12 cellular contexts compared by ENCODE assay signal in the genomic region with DNA sequence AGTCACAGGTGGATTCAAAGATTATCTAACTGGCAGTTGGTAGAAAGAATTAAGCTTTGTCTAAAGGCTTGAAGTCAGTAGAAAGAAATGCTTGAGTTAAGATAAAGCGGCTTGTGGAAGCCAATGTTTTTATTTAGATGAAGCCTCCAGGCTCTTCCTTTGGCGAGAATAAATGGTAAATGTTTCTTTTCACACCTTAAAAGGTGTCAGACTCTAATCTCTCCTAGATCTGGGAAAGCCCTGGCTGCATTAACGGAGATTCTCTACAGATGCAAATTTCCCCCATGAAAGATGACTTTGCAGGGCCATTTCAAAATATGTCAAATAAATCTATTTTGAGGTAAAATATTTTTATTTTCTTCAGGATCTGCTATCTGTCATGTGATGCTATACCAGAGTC. TPM values are rescaled to one million over a fixed set of nuclear protein-coding genes. Genes with fewer than 3 reads are reported as not detected.
A peak's percentile ranks its signal among the peaks of the same experiment; 100 is the strongest.
DNase-seq lines count a peak whose midpoint lies in the region; ATAC-seq and TF ChIP-seq lines count a peak whose summit lies in the region.
"Had no signal": no experiment of that assay in that cellular context is flagged by ENCODE, and none has a peak within 500 bp of the region (broad histone marks: within the 10 kb centered on the region; RNA-seq: fewer than 3 reads in every experiment).

No MANE protein-coding gene starts in this region.

- H3K27me3 ChIP-seq in GM23338 (ENCODE audit: insufficient read depth) (no peaks in the 10 kb centered on the region), HUES64 (ENCODE audit: insufficient read depth, low read length) (no peaks in the 10 kb centered on the region), iPS-20b (ENCODE audit: insufficient read depth, low read length) (no peaks in the 10 kb centered on the region), osteoblast (ENCODE audit: insufficient read depth, low read length) (no peaks in the 10 kb centered on the region)
- H3K27me3 ChIP-seq: BLaER1 treated with 17β-estradiol and CSF1 and Interleukin-3, amounts not matched to agents 10 nM and 100 nM had no signal

- H3K9me3 ChIP-seq in HUES64 (ENCODE audit: insufficient read depth, low read depth, low read length): peaks cover 2% of the 10 kb centered on the region; the same call in 1 of the 2 replicates
- no peaks in the 10 kb centered on the region for H3K9me3 ChIP-seq in iPS-20b (ENCODE audit: insufficient read depth, low read depth, low read length)
- H3K9me3 ChIP-seq in OCI-LY7 (ENCODE audit: low read length): no peaks in the 10 kb centered on the region
- no peaks in the 10 kb centered on the region for H3K9me3 ChIP-seq in osteoblast (ENCODE audit: low read depth, low read length)

- no peaks in the 10 kb centered on the region for H3K79me2 ChIP-seq in GM23338 (replicated peaks; ENCODE audit: insufficient read depth)
- no peaks in the 10 kb centered on the region for H3K79me2 ChIP-seq in OCI-LY7 (ENCODE audit: insufficient read depth, low read depth, low read length)
- H3K79me2 ChIP-seq in osteoblast (ENCODE audit: insufficient read depth, low read length): no peaks in the 10 kb centered on the region

- 24% methylated on average over 3 of the region's 3 CpGs for WGBS in HUES64

- no TSS peak for BruUV-seq in OCI-LY7 (replicated peaks; lab: Mats Ljungman, UMichigan)

- H3K36me3 Mint-ChIP-seq in GM23338 (ENCODE audit: low read depth): no peaks in the 10 kb centered on the region; the same call in 2 of the 3 replicates
- H3K36me3 Mint-ChIP-seq: CD8-positive, alpha-beta T cell had no signal

- peak overlapping the region; percentile 63; the same call in 1 of the 2 replicates for H3K27ac ChIP-seq in GM23338 (ENCODE audit: low read depth)
- H3K27ac ChIP-seq in HUES64 (ENCODE audit: low read depth, low read length): peak overlapping the region; percentile 76; the same call in 1 of the 2 replicates
- no peak overlapping the region for H3K27ac ChIP-seq in iPS-20b (ENCODE audit: low read length)
- H3K27ac ChIP-seq in OCI-LY7 (ENCODE audit: low read depth, low read length, poor library complexity, severe bottlenecking): no peak overlapping the region
- no peak overlapping the region for H3K27ac ChIP-seq in osteoblast (ENCODE audit: low read depth, low read length)
- H3K27ac ChIP-seq: BLaER1 treated with 17β-estradiol and CSF1 and Interleukin-3, amounts not matched to agents 10 nM and 100 nM; GM23248 had no signal

- H4K20me1 ChIP-seq in GM23338 (replicated peaks; ENCODE audit: insufficient read depth) (no peaks in the 10 kb centered on the region), OCI-LY7 (ENCODE audit: insufficient read depth, low read length) (no peaks in the 10 kb centered on the region), osteoblast (ENCODE audit: insufficient read depth, low read length) (no peaks in the 10 kb centered on the region)
- H4K20me1 ChIP-seq: BLaER1 treated with 17β-estradiol and CSF1 and Interleukin-3, amounts not matched to agents 10 nM and 100 nM had no signal

- peaks cover 12% of the 10 kb centered on the region for H3K4me1 ChIP-seq in GM23338 (ENCODE audit: insufficient read depth)
- peaks cover 14% of the 10 kb centered on the region for H3K4me1 ChIP-seq in HUES64 (ENCODE audit: insufficient read depth, low read length)
- H3K4me1 ChIP-seq in iPS-20b (ENCODE audit: insufficient read depth, low read length): peaks cover 13% of the 10 kb centered on the region; the same call in 1 of the 2 replicates
- no peaks in the 10 kb centered on the region for H3K4me1 ChIP-seq in OCI-LY7 (ENCODE audit: insufficient read depth, low read length, poor library complexity, severe bottlenecking)
- H3K4me1 ChIP-seq in osteoblast (ENCODE audit: insufficient read depth, low read length): no peaks in the 10 kb centered on the region
- H3K4me1 ChIP-seq: BLaER1 treated with 17β-estradiol and CSF1 and Interleukin-3, amounts not matched to agents 10 nM and 100 nM had no signal

- H2AFZ ChIP-seq in GM23338 (peak overlapping the region; percentile 73; the same call in 1 of the 2 replicates), OCI-LY7 (ENCODE audit: low read length) (no peak overlapping the region), osteoblast (ENCODE audit: low read length) (no peak overlapping the region)
- H2AFZ ChIP-seq: GM23248 had no signal

- no peaks in the 10 kb centered on the region; the same call in 2 of the 3 replicates for H3K9me3 Mint-ChIP-seq in GM23338
- H3K9me3 Mint-ChIP-seq: CD8-positive, alpha-beta T cell had no signal

- intact Hi-C loops in OCI-LY7 (cut with micrococcal nuclease; ENCODE audit: unreplicated experiment): no loop called here

- no peak overlapping the region; the same call in 1 of the 2 replicates for H3K27ac Mint-ChIP-seq in GM23338
- H3K27ac Mint-ChIP-seq: B cell; CD8-positive, alpha-beta T cell had no signal

- H3K4me2 ChIP-seq in GM23338 (peak overlapping the region; percentile 41; the same call in 1 of the 2 replicates), OCI-LY7 (ENCODE audit: low read length) (no peak overlapping the region), osteoblast (ENCODE audit: insufficient read depth, low read length) (no peak overlapping the region)
- H3K4me2 ChIP-seq: BLaER1 treated with 17β-estradiol and CSF1 and Interleukin-3, amounts not matched to agents 10 nM and 100 nM had no signal

- DNase-seq in GM23338 (ENCODE audit: low spot score): no peak
- DNase-seq in OCI-LY7 (ENCODE audit: low spot score): no peak
- DNase-seq in osteoblast (ENCODE audit: insufficient read length, low spot score, missing footprints): no peak
- no peak for DNase-seq in activated naive CD4-positive, alpha-beta T cell treated with Interleukin-2 at 50 U/mL for 16 hours
- DNase-seq: CD8-positive, alpha-beta T cell; GDM1; GM23248; H7 had no signal

- TF ChIP-seq CTCF in GM23338 (conservative IDR thresholded peaks at IDR 0.05; ENCODE audit: low read depth in 2 of 2) (no peak), OCI-LY7 (conservative IDR thresholded peaks at IDR 0.05; ENCODE audit: low read length) (no peak), osteoblast (IDR thresholded peaks at IDR 0.05; ENCODE audit: extremely low read depth, low read depth, low read length) (no peak)

- CTCF ChIA-PET in OCI-LY7 (lab: Charles Lee; ENCODE audit: unreplicated experiment): no interaction called here

- H3K4me3 Mint-ChIP-seq in GM23338: no peak overlapping the region
- H3K4me3 Mint-ChIP-seq: B cell; CD8-positive, alpha-beta T cell had no signal

- H3K9me2 ChIP-seq in GM23338 (ENCODE audit: insufficient read depth) (no peaks in the 10 kb centered on the region), OCI-LY7 (ENCODE audit: insufficient read depth, low read length) (no peaks in the 10 kb centered on the region)

- POLR2A ChIA-PET in OCI-LY7 (lab: Charles Lee): no interaction called here

- peaks cover 3% of the 10 kb centered on the region for H3K27me3 Mint-ChIP-seq in GM23338 (ENCODE audit: insufficient read depth, low read depth, poor library complexity)

- peaks cover 9% of the 10 kb centered on the region for H3F3A ChIP-seq in GM23338 (replicated peaks; ENCODE audit: low read depth)

- H3K4me3 ChIP-seq in GM23338: no peak overlapping the region
- no peak overlapping the region for H3K4me3 ChIP-seq in HUES64 (ENCODE audit: low read length)
- no peak overlapping the region; the same call in 1 of the 2 replicates for H3K4me3 ChIP-seq in iPS-20b (ENCODE audit: low read length)
- H3K4me3 ChIP-seq in OCI-LY7 (ENCODE audit: low read depth, low read length, poor library complexity, severe bottlenecking): no peak overlapping the region
- H3K4me3 ChIP-seq in osteoblast (ENCODE audit: insufficient read depth, low read length): no peak overlapping the region
- H3K4me3 ChIP-seq: BLaER1 treated with 17β-estradiol and CSF1 and Interleukin-3, amounts not matched to agents 10 nM and 100 nM; GM23248 had no signal

- ATAC-seq in GM23338: no peak
- ATAC-seq: CD8-positive, alpha-beta T cell had no signal

- peaks cover 11% of the 10 kb centered on the region for H3K4me1 Mint-ChIP-seq in GM23338
- H3K4me1 Mint-ChIP-seq: B cell had no signal

- H3K9ac ChIP-seq in HUES64 (ENCODE audit: low read depth, low read length) (no peak overlapping the region), iPS-20b (ENCODE audit: low read depth, low read length) (peak overlapping the region; percentile 54; the same call in 1 of the 2 replicates)
- H3K9ac ChIP-seq: BLaER1 treated with 17β-estradiol and CSF1 and Interleukin-3, amounts not matched to agents 10 nM and 100 nM; GM23248 had no signal

- H3K36me3 ChIP-seq in GM23338 (ENCODE audit: insufficient read depth) (no peaks in the 10 kb centered on the region), HUES64 (ENCODE audit: insufficient read depth, low read length) (no peaks in the 10 kb centered on the region), iPS-20b (ENCODE audit: insufficient read depth, low read depth, low read length) (no peaks in the 10 kb centered on the region), OCI-LY7 (ENCODE audit: insufficient read depth, low read length) (no peaks in the 10 kb centered on the region), osteoblast (ENCODE audit: insufficient read depth, low read length) (no peaks in the 10 kb centered on the region)
- H3K36me3 ChIP-seq: BLaER1 treated with 17β-estradiol and CSF1 and Interleukin-3, amounts not matched to agents 10 nM and 100 nM had no signal

TF ChIP-seq in GM23338, 12 proteins besides CTCF, POLR2A, EP300 and RAD21 (continues in another document):
- TF ChIP-seq POLR2AphosphoS5 (IDR thresholded peaks at IDR 0.05; ENCODE audit: low read depth) (no peak), ZNF114 (CRISPR knock-in tag; IDR thresholded peaks at IDR 0.05) (no peak)

RNA-seq across cellular contexts. Expression of gene PCCA, which starts 37.8 kb away (rescaled TPM):
- total RNA-seq in GM23338 (2014; rRNA removed; shearing (Covaris generic)): 46.6 and 75.7 TPM in 2 replicates
- 35.3 and 41.9 TPM in 2 replicates for polyA plus RNA-seq in GM23338 (2016; fragmentation: Nextera tagmentation; extraction: Ambion mirVana)
- 39.1 TPM for polyA plus RNA-seq in HUES64 (2013, experiment 1 of 2)
- polyA plus RNA-seq in HUES64 (2013, experiment 2 of 2): 38.2 TPM
- total RNA-seq in OCI-LY7 (2014; rRNA removed; shearing (Covaris generic)): 4.4 and 7.2 TPM in 2 replicates
- 2.7 and 5.6 TPM in 2 replicates for total RNA-seq in OCI-LY7 (2022)
- total RNA-seq in osteoblast: 40.5 and 51.0 TPM in 2 replicates

Comparison
In these comparisons a context has a peak if more than half of its experiments do, and no peak if none do; other contexts are left out.
1. H3K27ac ChIP-seq: peak in GM23338 (single experiment) and HUES64 (single experiment); none in iPS-20b (single experiment), OCI-LY7 (single experiment) and osteoblast (single experiment).